ENCODE assay signal across 12 cellular contexts in the genomic region with DNA sequence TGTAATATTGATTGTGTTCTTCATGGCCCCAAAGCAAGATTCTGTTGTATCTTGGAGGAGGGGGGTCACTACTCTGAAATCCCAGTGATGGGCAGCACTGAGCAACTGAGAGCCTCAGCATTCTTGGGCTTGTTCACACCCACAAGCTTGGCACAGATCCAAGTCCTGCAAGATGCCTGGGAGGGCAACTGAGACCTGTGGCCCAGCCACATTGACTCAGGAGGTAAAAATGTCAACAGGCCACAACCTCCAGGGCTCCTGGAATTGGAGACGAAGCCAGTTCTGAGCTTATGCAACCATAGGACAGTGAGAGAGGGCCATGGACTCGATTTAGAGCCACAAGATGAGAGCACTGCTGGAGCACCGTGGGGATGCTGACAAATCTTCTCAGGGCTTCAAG. TPM values are rescaled to one million over a fixed set of nuclear protein-coding genes. Genes with fewer than 3 reads are reported as not detected.
DNase-seq lines count a peak whose midpoint lies in the region; ATAC-seq, FAIRE-seq and TF ChIP-seq lines count a peak whose summit lies in the region.
"Had no signal": no experiment of that assay in that cellular context is flagged by ENCODE, and none has a peak within 500 bp of the region (broad histone marks: within the 10 kb centered on the region; RNA-seq: fewer than 3 reads in every experiment).

No MANE protein-coding gene starts in this region.

- no peaks in the 10 kb centered on the region for H3K9me2 ChIP-seq in GM23248 (ENCODE audit: insufficient read depth)

- FAIRE-seq in GM12891 (lab: Jason Lieb, UNC): no peak

- no peak overlapping the region for H3K4me2 ChIP-seq in GM23248 (ENCODE audit: unreplicated experiment)

- H3K9me3 ChIP-seq in GM23248 (ENCODE audit: low read depth): no peaks in the 10 kb centered on the region

- H2AFZ ChIP-seq in GM23248: no peak overlapping the region

- no peak for TF ChIP-seq POLR2A in GM12891 (IDR thresholded peaks at IDR 0.05; ENCODE audit: low read depth, low read length)

- peaks cover 12% of the 10 kb centered on the region for H3K4me1 ChIP-seq in GM23248 (ENCODE audit: insufficient read depth)

- no peak overlapping the region for H3K27ac ChIP-seq in GM23248
- H3K27ac ChIP-seq: heart left ventricle, thoracic aorta had no signal

- no peaks in the 10 kb centered on the region for H4K20me1 ChIP-seq in GM23248 (ENCODE audit: insufficient read depth)

- 65 to 69% methylated on average over 3 of the region's 3 CpGs for WGBS in GM23248 (ENCODE audit: low coverage in 1 of 2, low lambda C conversion rate in 2 of 2, missing lambda C conversion rate in 2 of 2), 2 experiments

- no peak overlapping the region for H3K9ac ChIP-seq in GM23248

- H3K27me3 ChIP-seq in GM23248 (replicated peaks; ENCODE audit: insufficient read depth): no peaks in the 10 kb centered on the region
- H3K27me3 ChIP-seq: heart left ventricle had no signal

- H3K36me3 ChIP-seq in GM23248 (ENCODE audit: low read depth): no peaks in the 10 kb centered on the region
- H3K36me3 ChIP-seq: heart left ventricle, thoracic aorta had no signal

- H3F3A ChIP-seq in GM23248 (ENCODE audit: insufficient read depth): no peaks in the 10 kb centered on the region

- DNase-seq in GM23248 (peak; percentile 86), RKO (ENCODE audit: low spot score) (peak; percentile 64), epithelial cell of proximal tubule (ENCODE audit: low read depth) (peak; percentile 76), renal cortical epithelial cell (ENCODE audit: low read depth) (peak; percentile 96), NCI-H526 treated with DMSO at 0.1 percent for 48 hours (lab: John Stamatoyannopoulos, UW) (no peak), GM12891 (ENCODE audit: insufficient read length, low spot score) (no peak)
- DNase-seq: activated CD4-positive, alpha-beta memory T cell treated with anti-CD3 and anti-CD28 coated beads, Interleukin-2, amount 10 ng/mL, durations not matched to agents 7 days and 5 days; heart left ventricle; NCI-H1092 had no signal

- ATAC-seq in HG03520 (IDR thresholded peaks at IDR 0.05; ENCODE audit: unreplicated experiment): no peak
- ATAC-seq in HG02973 (IDR thresholded peaks at IDR 0.05; ENCODE audit: unreplicated experiment): no peak
- ATAC-seq: heart left ventricle had no signal

- H3K4me3 ChIP-seq in GM23248: no peak overlapping the region
- H3K4me3 ChIP-seq in epithelial cell of proximal tubule (ENCODE audit: low read depth, low read length): no peak overlapping the region
- H3K4me3 ChIP-seq: heart left ventricle, thoracic aorta had no signal

- H3K79me2 ChIP-seq in GM23248 (ENCODE audit: insufficient read depth): peaks cover 13% of the 10 kb centered on the region

- in situ Hi-C loops in GM23248 (cut with MboI): no loop called here

- TF ChIP-seq CTCF in epithelial cell of proximal tubule (conservative IDR thresholded peaks at IDR 0.05; ENCODE audit: low read depth, low read length): peak; percentile 58

TF ChIP-seq in GM12891, 5 proteins besides CTCF, POLR2A, EP300 and RAD21:
- TF ChIP-seq POLR2AphosphoS5 (IDR thresholded peaks at IDR 0.05; ENCODE audit: low read depth, low read length) (no peak), POU2F2 (IDR thresholded peaks at IDR 0.05; ENCODE audit: low read depth, low read length) (no peak), PAX5 (IDR thresholded peaks at IDR 0.05; ENCODE audit: insufficient read depth, low read length, severe bottlenecking) (no peak), SPI1 (IDR thresholded peaks at IDR 0.05; ENCODE audit: low read depth, low read length) (no peak), TAF1 (IDR thresholded peaks at IDR 0.05; ENCODE audit: low read depth, low read length) (no peak)

RNA-seq across cellular contexts. Expression of gene DOCK1, which starts 3.1 kb away (rescaled TPM):
- 39.1 and 45.6 TPM in 2 replicates for total RNA-seq in GM23248 (2014; rRNA removed; shearing (Covaris generic))
- polyA plus RNA-seq in GM23248 (2016; fragmentation: Nextera tagmentation; extraction: Ambion mirVana): 21.2 and 22.8 TPM in 2 replicates
- total RNA-seq in epithelial cell of proximal tubule (24.3 and 31.9 TPM in 2 replicates), renal cortical epithelial cell (68.1 and 108 TPM in 2 replicates)
- polyA plus RNA-seq in GM12891 (2012; ENCODE audit: low read depth, missing spikeins): not detected

Comparison
In these comparisons a context has a peak if more than half of its experiments do, and no peak if none do; other contexts are left out.
1. DNase-seq: peak in GM23248 (single experiment), RKO (single experiment), epithelial cell of proximal tubule (single experiment) and renal cortical epithelial cell (single experiment); none in NCI-H526 treated with DMSO at 0.1 percent for 48 hours (single experiment) and GM12891 (single experiment).